8 cellular contexts compared by ENCODE assay signal in genomic region chr11:6474423-6474792, GRCh38. TPM values are rescaled to one million over a fixed set of nuclear protein-coding genes. Genes with fewer than 3 reads are reported as not detected.
DNase-seq lines count a peak whose midpoint lies in the region; ATAC-seq, FAIRE-seq and TF ChIP-seq lines count a peak whose summit lies in the region.

No MANE protein-coding gene starts in this region.

- H3K27ac Mint-ChIP-seq in T-helper 2 cell treated with Interferon-gamma antibody and Interleukin-4, amounts not matched to agents 5 μg/mL and 100 μg/mL, for 36 hours: no peak overlapping the region

- H3K9me3 ChIP-seq in adipocyte (ENCODE audit: control insufficient read depth, low read length) (no peaks in the 10 kb centered on the region), kidney (ENCODE audit: control insufficient read depth in 1 of 2, low read length in 2 of 2) (no peaks in the 10 kb centered on the region)

- H3K4me1 Mint-ChIP-seq in T-helper 2 cell treated with Interferon-gamma antibody and Interleukin-4, amounts not matched to agents 5 μg/mL and 100 μg/mL, for 36 hours (ENCODE audit: low read depth): peaks cover 8% of the 10 kb centered on the region

- peak overlapping the region; percentile 75 for H3K4me3 Mint-ChIP-seq in T-helper 2 cell treated with Interferon-gamma antibody and Interleukin-4, amounts not matched to agents 5 μg/mL and 100 μg/mL, for 36 hours

- no peak for TF ChIP-seq CTCF in kidney (IDR thresholded peaks at IDR 0.05; ENCODE audit: borderline replicate concordance, extremely low read depth, insufficient read depth)

- peak overlapping the region; percentile 89 for H3K9ac ChIP-seq in adipocyte (ENCODE audit: low read length)
- H3K9ac ChIP-seq in kidney (ENCODE audit: low read length in 2 of 2): peak overlapping the region; percentile 84 to 91

- intact Hi-C loops in kidney (cut with DNase I): no loop called here

- H3K27me3 ChIP-seq in adipocyte (replicated peaks; ENCODE audit: control insufficient read depth, insufficient read depth, low read length): no peaks in the 10 kb centered on the region

- no peak for DNase-seq in T-helper 2 cell treated with Interferon-gamma antibody and Interleukin-4, amounts not matched to agents 5 μg/mL and 100 μg/mL, for 36 hours (ENCODE audit: low spot score)
- DNase-seq in T-helper 2 cell (no peak), adipocyte (ENCODE audit: low read depth) (no peak), kidney (no peak), substantia nigra (lab: John Stamatoyannopoulos, UW) (no peak), KBM-7 (no peak)

- H3K9me3 Mint-ChIP-seq in T-helper 2 cell treated with Interferon-gamma antibody and Interleukin-4, amounts not matched to agents 5 μg/mL and 100 μg/mL, for 36 hours: no peaks in the 10 kb centered on the region

- H3K4me1 ChIP-seq in adipocyte (ENCODE audit: control insufficient read depth, insufficient read depth, low read length): peaks cover 14% of the 10 kb centered on the region
- H3K4me1 ChIP-seq in kidney (ENCODE audit: control insufficient read depth in 1 of 2, insufficient read depth in 1 of 2, low read depth in 1 of 2, low read length in 2 of 2): peaks cover 10 to 20% of the 10 kb centered on the region in 2 donors

- in situ Hi-C loops in KBM-7 (cut with MboI; ENCODE audit: low pct_unique_long_range_greater_than_20kb, low sequenced_read_pairs): no loop called here

- no peak for FAIRE-seq in kidney (lab: Jason Lieb, UNC)

- ATAC-seq in GM21515 (IDR thresholded peaks at IDR 0.05; ENCODE audit: unreplicated experiment) (no peak), GM18867 (IDR thresholded peaks at IDR 0.05; ENCODE audit: unreplicated experiment) (no peak)

- H3K36me3 Mint-ChIP-seq in T-helper 2 cell treated with Interferon-gamma antibody and Interleukin-4, amounts not matched to agents 5 μg/mL and 100 μg/mL, for 36 hours (ENCODE audit: low read depth): peaks cover 9% of the 10 kb centered on the region

- H3K4me3 ChIP-seq in adipocyte (ENCODE audit: low read length) (peak overlapping the region; percentile 85), kidney (ENCODE audit: low read length in 2 of 2) (peak overlapping the region; percentile 76 to 79)

- H3K36me3 ChIP-seq in adipocyte (ENCODE audit: control insufficient read depth, insufficient read depth, low read length, severe bottlenecking): peaks cover 30% of the 10 kb centered on the region
- peaks cover 15 to 16% of the 10 kb centered on the region in 2 donors for H3K36me3 ChIP-seq in kidney (ENCODE audit: control insufficient read depth in 1 of 2, insufficient read depth in 2 of 2, low read length in 2 of 2)

- H3K27me3 Mint-ChIP-seq in T-helper 2 cell treated with Interferon-gamma antibody and Interleukin-4, amounts not matched to agents 5 μg/mL and 100 μg/mL, for 36 hours (ENCODE audit: low read depth): peaks cover 2% of the 10 kb centered on the region

- H3K27ac ChIP-seq in kidney (ENCODE audit: low read depth in 2 of 2, low read length in 2 of 2) (peak overlapping the region; percentile 85 to 98), substantia nigra (ENCODE audit: low read depth, low read length, poor library complexity, severe bottlenecking) (peak overlapping the region; percentile 95)

RNA-seq across cellular contexts. Expression of gene TRIM3, which starts 0.7 kb away (rescaled TPM):
- 20.8 TPM for total RNA-seq in kidney
- polyA plus RNA-seq in kidney (ENCODE audit: insufficient read depth, low read depth, low replicate concordance): 10.8 TPM

RNA-seq across cellular contexts. Expression of gene ARFIP2, which starts 6.7 kb away (rescaled TPM):
- 45.6 TPM for total RNA-seq in kidney
- 62.3 TPM for polyA plus RNA-seq in kidney (ENCODE audit: insufficient read depth, low read depth, low replicate concordance)

RNA-seq across cellular contexts. Expression of gene TIMM10B, which starts 6.9 kb away (rescaled TPM):
- total RNA-seq in kidney: 44.7 TPM
- polyA plus RNA-seq in kidney (ENCODE audit: insufficient read depth, low read depth, low replicate concordance): 34.6 TPM

RNA-seq across cellular contexts. Expression of gene DNHD1, which starts 22.7 kb away (rescaled TPM):
- total RNA-seq in kidney: 10.1 TPM
- polyA plus RNA-seq in kidney (ENCODE audit: insufficient read depth, low read depth, low replicate concordance): 3.5 TPM

RNA-seq across cellular contexts. Expression of gene HPX, which starts 33.6 kb away (rescaled TPM):
- 1.3 TPM for total RNA-seq in kidney
- 0.88 TPM for polyA plus RNA-seq in kidney (ENCODE audit: insufficient read depth, low read depth, low replicate concordance)
